ENCODE assay signal across 8 cellular contexts in the genomic region with DNA sequence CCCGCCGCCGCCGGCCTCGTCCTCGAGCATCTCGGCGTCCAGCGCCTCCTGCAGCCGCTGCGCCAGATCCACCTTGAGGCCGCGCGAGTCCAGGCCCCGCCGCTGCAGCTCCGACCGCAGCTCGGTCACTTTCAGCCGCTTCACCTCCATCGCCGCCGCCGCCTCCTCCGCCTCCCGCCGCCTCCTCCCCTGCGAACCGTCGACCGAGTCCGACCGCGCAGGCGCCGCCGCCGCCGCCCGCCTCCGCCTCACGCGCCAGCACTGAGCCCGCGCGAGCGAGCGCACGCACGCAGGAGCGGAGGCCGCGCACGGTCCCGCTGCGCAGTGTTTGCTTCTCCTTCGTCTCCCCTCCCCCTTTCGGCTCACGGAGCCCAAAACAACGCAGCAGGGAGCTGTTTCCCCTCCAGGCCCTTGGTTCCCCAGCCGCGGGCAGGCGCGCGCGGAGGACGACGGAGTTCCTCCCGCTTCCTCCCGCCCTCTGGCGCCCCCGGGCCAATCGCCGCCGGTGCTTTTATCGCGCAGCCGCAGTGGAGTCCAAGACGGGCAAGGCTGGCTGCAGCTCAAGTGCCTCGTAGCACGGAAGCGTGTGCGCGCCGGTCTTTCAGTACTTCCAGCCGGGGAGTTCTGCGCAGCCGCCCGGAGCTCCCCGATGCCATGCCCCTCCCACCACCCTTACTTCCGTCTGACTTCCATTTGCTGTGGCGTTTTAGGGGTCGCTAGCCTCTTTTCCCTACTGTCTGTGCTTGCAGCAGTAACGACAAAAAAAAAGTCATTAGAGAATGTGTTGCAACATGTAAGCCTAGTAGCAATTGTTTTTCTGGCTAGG. TPM values are rescaled to one million over a fixed set of nuclear protein-coding genes. Genes with fewer than 3 reads are reported as not detected.
DNase-seq lines count a peak whose midpoint lies in the region; ATAC-seq and TF ChIP-seq lines count a peak whose summit lies in the region.

A gene (minus strand): TSS at position 451 of the 826 bp plus-strand sequence. CDS start 301 bp downstream, at position 150.

- peak within 1 kb of the TSS; percentile 87 for H2AFZ ChIP-seq in trophoblast cell (ENCODE audit: insufficient read depth, low read length, poor library complexity)

- H3K4ac ChIP-seq in trophoblast cell (ENCODE audit: low read depth, low read length), result peak within 1 kb of the TSS; percentile 97

- peak within 1 kb of the TSS; percentile 99 for H4K8ac ChIP-seq in trophoblast cell (ENCODE audit: low read depth, low read length)

- H3K4me1 ChIP-seq in trophoblast cell (ENCODE audit: control insufficient read depth in 1 of 2, insufficient read depth in 2 of 2, low read length in 2 of 2) (peaks cover 2 to 4% of the 10 kb centered on the region in 2 experiments), transverse colon (peaks cover 27 to 61% (median 39%) of the 10 kb centered on the region in 4 donors)

- H3K27ac ChIP-seq in trophoblast cell (ENCODE audit: low read depth, low read length), result peak within 1 kb of the TSS; percentile 99
- peak within 1 kb of the TSS; percentile 97 to 99 (median 98) for H3K27ac ChIP-seq in transverse colon

- H3K36me3 ChIP-seq in trophoblast cell (ENCODE audit: control insufficient read depth in 1 of 2, insufficient read depth in 2 of 2, low read length in 2 of 2), result peaks cover 13 to 20% of the 10 kb centered on the region in 2 experiments
- peaks cover 0 to 16% (median 7%) of the 10 kb centered on the region in 4 donors for H3K36me3 ChIP-seq in transverse colon

- peak within 1 kb of the TSS; percentile 95 for H3K18ac ChIP-seq in trophoblast cell (ENCODE audit: low read length)

- peak within 1 kb of the TSS; percentile 91 for H2BK120ac ChIP-seq in trophoblast cell (ENCODE audit: insufficient read depth, low read length, poor library complexity)

- intact Hi-C loops in Right ventricle myocardium superior (cut with DNase I), result no loop called here
- intact Hi-C loops in transverse colon (cut with DNase I; ENCODE audit: low total_unique reads), result no loop called here

- H3K4me3 ChIP-seq in trophoblast cell (ENCODE audit: low read depth, low read length), result peak within 1 kb of the TSS; percentile 85
- H3K4me3 ChIP-seq in transverse colon, result peak within 1 kb of the TSS; percentile 73 to 96 (median 90)

- peak within 1 kb of the TSS; percentile 94 for H2BK5ac ChIP-seq in trophoblast cell (ENCODE audit: low read depth, low read length, poor library complexity)

- TF ChIP-seq EP300 in transverse colon (IDR thresholded peaks at IDR 0.05; ENCODE audit: low read depth), result no peak

- peak within 1 kb of the TSS; percentile 2 for H3K23ac ChIP-seq in trophoblast cell (ENCODE audit: low read length)

- peak within 1 kb of the TSS; percentile 61 for H3K4me2 ChIP-seq in trophoblast cell (ENCODE audit: low read length)

- peak; percentile 95 for TF ChIP-seq POLR2A in transverse colon (IDR thresholded peaks at IDR 0.05)

- H3K79me2 ChIP-seq in trophoblast cell (ENCODE audit: control insufficient read depth, insufficient read depth, low read length, poor library complexity), result peaks cover 30% of the 10 kb centered on the region

- peaks cover 22% of the 10 kb centered on the region for H3K79me1 ChIP-seq in trophoblast cell (ENCODE audit: low read length)

- peak within 1 kb of the TSS; percentile 99 for H3K9ac ChIP-seq in trophoblast cell (ENCODE audit: low read length)

- peak within 1 kb of the TSS; percentile 92 for H4K12ac ChIP-seq in trophoblast cell (ENCODE audit: low read depth, low read length)

- DNase-seq in NCI-H1417 (lab: John Stamatoyannopoulos, UW) (peak; percentile 99 to 100 (median 100)), SW 1271 (lab: John Stamatoyannopoulos, UW) (peak; percentile 97 to 98), Right ventricle myocardium superior (peak; percentile 99), trophoblast cell (peak; percentile 99 to 100), transverse colon (peak; percentile 99)
- DNase-seq in activated naive CD8-positive, alpha-beta T cell treated with anti-CD3 and anti-CD28 coated beads, Interleukin-2, amount 50 U/mL, for 16 hours (ENCODE audit: low read depth, low spot score), result peak; percentile 95

- H3K27me3 ChIP-seq in trophoblast cell (ENCODE audit: insufficient read depth, low read length) (no peaks in the 10 kb centered on the region), transverse colon (no peaks in the 10 kb centered on the region)

- ATAC-seq in HG02759 (IDR thresholded peaks at IDR 0.05; ENCODE audit: unreplicated experiment) (peak; percentile 77), Right ventricle myocardium superior (ENCODE audit: poor library complexity) (peak; percentile 94)

- WGBS in trophoblast cell (ENCODE audit: extremely low coverage, insufficient coverage, insufficient read length), result no CpG with 5 or more reads among the region's 94 CpGs
- 0% methylated on average over 1 to 60 of the region's 94 CpGs for WGBS in transverse colon (ENCODE audit: low coverage in 1 of 2), 2 donors

- peak within 1 kb of the TSS; percentile 16 for H2BK12ac ChIP-seq in trophoblast cell (ENCODE audit: low read length)

- H4K91ac ChIP-seq in trophoblast cell (ENCODE audit: low read depth, low read length), result peak within 1 kb of the TSS; percentile 98

- peak within 1 kb of the TSS; percentile 69 for H2AK5ac ChIP-seq in trophoblast cell (ENCODE audit: low read length)

- in situ Hi-C loops in transverse colon (cut with MboI; ENCODE audit: low pct_ligation_motif_present in 1 of 4, low pct_unique_long_range_greater_than_20kb in 1 of 4, low sequenced_read_pairs in 3 of 4), result no loop called here

- peak within 1 kb of the TSS; percentile 97 for H3K14ac ChIP-seq in trophoblast cell (ENCODE audit: low read length)

- H3K9me3 ChIP-seq in trophoblast cell (ENCODE audit: insufficient read depth, low read depth, low read length), result no peaks in the 10 kb centered on the region
- no peaks in the 10 kb centered on the region for H3K9me3 ChIP-seq in transverse colon

- TF ChIP-seq CTCF in GM12872 (IDR thresholded peaks at IDR 0.05; ENCODE audit: insufficient read depth, low read depth, low read length) (0 out of 3 replicates have a peak, but pooled peaks have one; percentile 7), transverse colon (IDR thresholded peaks at IDR 0.05) (no peak)

RNA-seq across cellular contexts. Expression of the gene that starts here (rescaled TPM):
- total RNA-seq in Right ventricle myocardium superior, result 30.4 TPM
- polyA plus RNA-seq in trophoblast cell (2013), result 29.1 and 31.7 TPM in 2 replicates
- 100 to 1,000 TPM in 1 of 4 donors, 10 to 100 TPM in 3; 21.8 to 116 (median 59.6) TPM for total RNA-seq in transverse colon

Comparison
In these comparisons a context has a peak if more than half of its experiments do, and no peak if none do; other contexts are left out.
1. Peak in every context shown above with its lines: DNase-seq, ATAC-seq, H3K4me3 ChIP-seq and H3K27ac ChIP-seq.